ENCODE assay signal across 14 cellular contexts in the genomic region with DNA sequence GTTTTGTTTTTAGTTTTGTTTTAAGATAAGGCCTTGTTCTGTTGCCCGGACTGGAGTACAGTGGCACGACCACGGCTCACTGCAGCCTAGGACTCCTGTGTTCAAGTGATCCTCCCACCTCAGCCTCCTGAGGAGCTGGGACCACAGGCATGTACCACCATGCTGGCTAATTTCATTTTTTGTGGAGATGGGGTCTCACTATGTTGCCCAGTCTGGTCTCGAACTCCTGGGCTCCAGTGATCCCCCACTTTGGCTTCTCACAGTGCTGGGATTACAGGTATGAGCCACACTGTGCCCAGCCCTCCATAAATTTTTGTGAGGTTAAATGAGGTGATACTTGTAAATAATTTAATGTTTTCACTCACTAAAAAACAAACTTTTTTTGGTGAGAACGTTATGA.
"Had no signal": no experiment of that assay in that cellular context is flagged by ENCODE, and none has a peak within 500 bp of the region (broad histone marks: within the 10 kb centered on the region; RNA-seq: fewer than 3 reads in every experiment).

No MANE protein-coding gene starts in this region.

- H3K36me3 Mint-ChIP-seq: activated naive CD8-positive, alpha-beta T cell treated with anti-CD3 and anti-CD28 coated beads, Interleukin-2, amount 10 ng/mL, durations not matched to agents 7 days and 5 days had no signal

- H3K9me3 ChIP-seq: ascending aorta, esophagus muscularis mucosa, sigmoid colon had no signal

- ATAC-seq: left cardiac atrium had no signal

- H3K36me3 ChIP-seq: ascending aorta, esophagus muscularis mucosa, sigmoid colon had no signal

- H3K27me3 ChIP-seq: ascending aorta, dorsolateral prefrontal cortex, esophagus muscularis mucosa, sigmoid colon had no signal

- H3K4me3 Mint-ChIP-seq: activated B cell treated with CpG ODN at 0.5 μM for 24 hours; activated naive CD8-positive, alpha-beta T cell treated with anti-CD3 and anti-CD28 coated beads, Interleukin-2, amount 10 ng/mL, durations not matched to agents 7 days and 5 days; nephron; stimulated activated naive CD8-positive, alpha-beta T cell treated with anti-CD3 and anti-CD28 coated beads, Interleukin-15, Interleukin-2, amounts not matched to agents 100 ng/mL and 50 ng/mL, for 24 hours had no signal

- H3K27me3 Mint-ChIP-seq: activated B cell treated with CpG ODN at 0.5 μM for 24 hours; activated naive CD8-positive, alpha-beta T cell treated with anti-CD3 and anti-CD28 coated beads, Interleukin-2, amount 10 ng/mL, durations not matched to agents 7 days and 5 days; stimulated activated naive CD8-positive, alpha-beta T cell treated with anti-CD3 and anti-CD28 coated beads, Interleukin-15, Interleukin-2, amounts not matched to agents 100 ng/mL and 50 ng/mL, for 24 hours had no signal

- H3K4me3 ChIP-seq: ascending aorta, dorsolateral prefrontal cortex, esophagus muscularis mucosa, sigmoid colon had no signal

- H3K9me3 Mint-ChIP-seq: activated B cell treated with CpG ODN at 0.5 μM for 24 hours; activated naive CD8-positive, alpha-beta T cell treated with anti-CD3 and anti-CD28 coated beads, Interleukin-2, amount 10 ng/mL, durations not matched to agents 7 days and 5 days; nephron; stimulated activated naive CD8-positive, alpha-beta T cell treated with anti-CD3 and anti-CD28 coated beads, Interleukin-15, Interleukin-2, amounts not matched to agents 100 ng/mL and 50 ng/mL, for 24 hours had no signal

- DNase-seq: activated B cell treated with CpG ODN at 0.5 μM for 24 hours; activated CD4-positive, alpha-beta T cell treated with anti-CD3 and anti-CD28 coated beads, Interleukin-2, amount 50 U/mL, for 1 hour; activated effector memory CD4-positive, alpha-beta T cell treated with anti-CD3 and anti-CD28 coated beads, Interleukin-2, amount 50 U/mL, for 16 hours; activated naive CD8-positive, alpha-beta T cell treated with anti-CD3 and anti-CD28 coated beads, Interleukin-2, amount 10 ng/mL, durations not matched to agents 7 days and 5 days; activated T-cell treated with anti-CD3 and anti-CD28 coated beads for 4 hours; dorsolateral prefrontal cortex; left cardiac atrium; occipital lobe; sigmoid colon; stimulated activated CD4-positive, alpha-beta T cell treated with anti-CD3 and anti-CD28 coated beads, Interleukin-4, amount 100 ng/mL, for 24 hours had no signal

- H3K27ac ChIP-seq: ascending aorta, dorsolateral prefrontal cortex, esophagus muscularis mucosa, sigmoid colon had no signal

- H3K27ac Mint-ChIP-seq: activated B cell treated with CpG ODN at 0.5 μM for 24 hours; activated naive CD8-positive, alpha-beta T cell treated with anti-CD3 and anti-CD28 coated beads, Interleukin-2, amount 10 ng/mL, durations not matched to agents 7 days and 5 days; nephron had no signal
